1 cellular context compared by ENCODE assay signal in genomic region chr2:127007652-127008051, GRCh38.
TF ChIP-seq lines count a peak whose summit lies in the region.

No MANE protein-coding gene starts in this region.

TF ChIP-seq in GM23338, 12 proteins besides CTCF, POLR2A, EP300 and RAD21 (continued from another document):
- TF ChIP-seq STAT1 (IDR thresholded peaks at IDR 0.05; ENCODE audit: unreplicated experiment) = no peak
- TF ChIP-seq EZH2phosphoT487 (IDR thresholded peaks at IDR 0.05; ENCODE audit: unreplicated experiment) = no peak
- no peak for TF ChIP-seq POLR2AphosphoS5 (IDR thresholded peaks at IDR 0.05; ENCODE audit: low read depth)
- TF ChIP-seq ZNF462 (CRISPR knock-in tag; IDR thresholded peaks at IDR 0.05) = no peak
- TF ChIP-seq ZNF331 (CRISPR knock-in tag; IDR thresholded peaks at IDR 0.05; ENCODE audit: low read depth) = no peak
